In genomic region chr6:118789419-118789818, GRCh38 we compare ENCODE assay signal across 22 cellular contexts.
"Had no signal": no experiment of that assay in that cellular context is flagged by ENCODE, and none has a peak within 500 bp of the region (broad histone marks: within the 10 kb centered on the region; RNA-seq: fewer than 3 reads in every experiment).

No MANE protein-coding gene starts in this region.

- H3K79me2 ChIP-seq: hepatocyte had no signal

- DNase-seq: activated CD4-positive, alpha-beta T cell treated with anti-CD3 and anti-CD28 coated beads for 48 hours; activated CD4-positive, CD25-positive, alpha-beta regulatory T cell; activated CD8-positive, alpha-beta T cell treated with anti-CD3 and anti-CD28 coated beads for 36 hours; activated effector memory CD4-positive, alpha-beta T cell treated with Interleukin-2 at 50 U/mL for 16 hours; activated naive CD4-positive, alpha-beta T cell treated with anti-CD3 and anti-CD28 coated beads, Interleukin-2, amount 10 ng/mL, durations not matched to agents 7 days and 5 days; activated T-cell treated with anti-CD3 and anti-CD28 coated beads, Interleukin-2, amount 50 U/mL, for 24 hours; adrenal gland; effector CD8-positive, alpha-beta T cell; esophagus squamous epithelium; midbrain; pancreas; sigmoid colon; stimulated activated CD4-positive, alpha-beta T cell treated with anti-CD3 and anti-CD28 coated beads, Interleukin-4, amount 100 ng/mL, for 24 hours; stimulated activated naive B cell treated with anti-CD40 and anti-IgM and Interleukin-4, amounts not matched to agents 10 μg/mL and 1 μg/mL and 100 μg/mL, for 72 hours; T-helper 1 cell; T1000; upper lobe of right lung had no signal

- H3K36me3 ChIP-seq: adrenal gland, esophagus squamous epithelium, neural progenitor cell, pancreas, sigmoid colon, upper lobe of right lung had no signal

- H3K27me3 Mint-ChIP-seq: activated CD8-positive, alpha-beta T cell treated with anti-CD3 and anti-CD28 coated beads for 36 hours; activated T-cell treated with anti-CD3 and anti-CD28 coated beads, Interleukin-2, amount 50 U/mL, for 24 hours; dendritic cell treated with granulocyte-macrophage colony-stimulating factor and Interleukin-4, amounts not matched to agents 40 ng/mL and 50 ng/mL, for 4 days; stimulated activated naive B cell treated with anti-CD40 and anti-IgM and Interleukin-4, amounts not matched to agents 10 μg/mL and 1 μg/mL and 100 μg/mL, for 72 hours had no signal

- H3K27me3 ChIP-seq: adrenal gland, esophagus squamous epithelium, hepatocyte, neural progenitor cell, pancreas, sigmoid colon, upper lobe of right lung had no signal

- H2AFZ ChIP-seq: hepatocyte, neural progenitor cell had no signal

- H3K27ac ChIP-seq: adrenal gland, esophagus squamous epithelium, hepatocyte, neural progenitor cell, pancreas, sigmoid colon, upper lobe of right lung had no signal

- H3K4me3 ChIP-seq: adrenal gland, esophagus squamous epithelium, hepatocyte, lung, neural progenitor cell, pancreas, sigmoid colon, upper lobe of right lung had no signal

- H3K4me3 Mint-ChIP-seq: activated CD8-positive, alpha-beta T cell treated with anti-CD3 and anti-CD28 coated beads for 36 hours; activated naive CD4-positive, alpha-beta T cell treated with anti-CD3 and anti-CD28 coated beads, Interleukin-2, amount 10 ng/mL, durations not matched to agents 7 days and 5 days; activated T-cell treated with anti-CD3 and anti-CD28 coated beads, Interleukin-2, amount 50 U/mL, for 24 hours; dendritic cell treated with granulocyte-macrophage colony-stimulating factor and Interleukin-4, amounts not matched to agents 40 ng/mL and 50 ng/mL, for 4 days; neural progenitor cell; stimulated activated naive B cell treated with anti-CD40 and anti-IgM and Interleukin-4, amounts not matched to agents 10 μg/mL and 1 μg/mL and 100 μg/mL, for 72 hours had no signal

- H3K9ac ChIP-seq: neural progenitor cell had no signal

- H3K9me3 ChIP-seq: adrenal gland, esophagus squamous epithelium, pancreas, sigmoid colon, upper lobe of right lung had no signal

- H3K4me2 ChIP-seq: hepatocyte, neural progenitor cell had no signal

- ATAC-seq: activated CD8-positive, alpha-beta T cell treated with anti-CD3 and anti-CD28 coated beads for 36 hours; left lobe of liver; pancreas; stimulated activated naive B cell treated with anti-CD40 and anti-IgM and Interleukin-4, amounts not matched to agents 10 μg/mL and 1 μg/mL and 100 μg/mL, for 72 hours; upper lobe of right lung had no signal

- H3K27ac Mint-ChIP-seq: activated naive CD4-positive, alpha-beta T cell treated with anti-CD3 and anti-CD28 coated beads, Interleukin-2, amount 10 ng/mL, durations not matched to agents 7 days and 5 days; activated T-cell treated with anti-CD3 and anti-CD28 coated beads, Interleukin-2, amount 50 U/mL, for 24 hours; dendritic cell treated with granulocyte-macrophage colony-stimulating factor and Interleukin-4, amounts not matched to agents 40 ng/mL and 50 ng/mL, for 4 days; neural progenitor cell; stimulated activated naive B cell treated with anti-CD40 and anti-IgM and Interleukin-4, amounts not matched to agents 10 μg/mL and 1 μg/mL and 100 μg/mL, for 72 hours had no signal
